ENCODE assay signal across 14 cellular contexts in genomic region chr15:90774731-90775521, GRCh38. TPM values are rescaled to one million over a fixed set of nuclear protein-coding genes. Genes with fewer than 3 reads are reported as not detected.
DNase-seq lines count a peak whose midpoint lies in the region; ATAC-seq and TF ChIP-seq lines count a peak whose summit lies in the region.
"Had no signal": no experiment of that assay in that cellular context is flagged by ENCODE, and none has a peak within 500 bp of the region (broad histone marks: within the 10 kb centered on the region; RNA-seq: fewer than 3 reads in every experiment).

No MANE protein-coding gene starts in this region.

- ATAC-seq in HG02840 (IDR thresholded peaks at IDR 0.05; ENCODE audit: low FRiP score, unreplicated experiment) (no peak), gastrocnemius medialis (no peak), HG03571 (IDR thresholded peaks at IDR 0.05; ENCODE audit: unreplicated experiment) (no peak), GM18498 (IDR thresholded peaks at IDR 0.05; ENCODE audit: unreplicated experiment) (no peak)

- no peaks in the 10 kb centered on the region for H3K4me1 ChIP-seq in adipocyte (ENCODE audit: control insufficient read depth, insufficient read depth, low read length)
- no peaks in the 10 kb centered on the region for H3K4me1 ChIP-seq in gastrocnemius medialis
- H3K4me1 ChIP-seq: prostate gland had no signal

- H3K36me3 ChIP-seq in adipocyte (ENCODE audit: control insufficient read depth, insufficient read depth, low read length, severe bottlenecking): no peaks in the 10 kb centered on the region
- no peaks in the 10 kb centered on the region for H3K36me3 ChIP-seq in gastrocnemius medialis
- H3K36me3 ChIP-seq: prostate gland had no signal

- intact Hi-C loops in gastrocnemius medialis (cut with DNase I; ENCODE audit: low total_unique reads): no loop called here

- in situ Hi-C loops in gastrocnemius medialis (cut with MboI; ENCODE audit: low sequenced_read_pairs in 4 of 4): no loop called here

- TF ChIP-seq POLR2A in gastrocnemius medialis (IDR thresholded peaks at IDR 0.05): no peak

- no peak overlapping the region for H3K9ac ChIP-seq in adipocyte (ENCODE audit: low read length)

- no peak for TF ChIP-seq CTCF in gastrocnemius medialis (IDR thresholded peaks at IDR 0.05 in 4 of 5, conservative IDR thresholded peaks at IDR 0.05 in 1 of 5)

- H3K4me3 ChIP-seq in adipocyte (ENCODE audit: low read length) (no peak overlapping the region), gastrocnemius medialis (no peak overlapping the region)
- H3K4me3 ChIP-seq: prostate gland had no signal

- H3K27me3 ChIP-seq in adipocyte (replicated peaks; ENCODE audit: control insufficient read depth, insufficient read depth, low read length) (no peaks in the 10 kb centered on the region), gastrocnemius medialis (no peaks in the 10 kb centered on the region)

- no peaks in the 10 kb centered on the region for H3K9me3 ChIP-seq in adipocyte (ENCODE audit: control insufficient read depth, low read length)
- H3K9me3 ChIP-seq in gastrocnemius medialis: no peaks in the 10 kb centered on the region
- H3K9me3 ChIP-seq: prostate gland had no signal

- DNase-seq in AG08396 (ENCODE audit: low spot score) (peak; percentile 59), HS-5 (ENCODE audit: low read depth) (peak; percentile 58), adipocyte (ENCODE audit: low read depth) (peak; percentile 22), glomerular endothelial cell (ENCODE audit: extremely low read depth, low read depth, low spot score) (peak; percentile 20), gastrocnemius medialis (no peak)
- DNase-seq: activated CD8-positive, alpha-beta memory T cell treated with anti-CD3 and anti-CD28 coated beads for 24 hours; CD4-positive, alpha-beta T cell; NCI-H2029; stimulated activated CD4-positive, alpha-beta T cell treated with anti-CD3 and anti-CD28 coated beads, Interleukin-2, amount 100 ng/mL, for 48 hours; stimulated activated naive CD4-positive, alpha-beta T cell had no signal

- no peak overlapping the region for H3K27ac ChIP-seq in gastrocnemius medialis
- H3K27ac ChIP-seq: prostate gland had no signal

RNA-seq across cellular contexts. Expression of gene BLM, which starts 57.8 kb away (rescaled TPM):
- total RNA-seq in glomerular endothelial cell (3.2 and 4.1 TPM in 2 replicates), gastrocnemius medialis (10 to 100 TPM; 11.6 to 18.2 (median 14.5) TPM)

Comparison
In these comparisons a context has a peak if more than half of its experiments do, and no peak if none do; other contexts are left out.
1. DNase-seq: peak in AG08396 (single experiment), HS-5 (single experiment), adipocyte (single experiment) and glomerular endothelial cell (single experiment); none in gastrocnemius medialis (0 of 2).